In the genomic region with DNA sequence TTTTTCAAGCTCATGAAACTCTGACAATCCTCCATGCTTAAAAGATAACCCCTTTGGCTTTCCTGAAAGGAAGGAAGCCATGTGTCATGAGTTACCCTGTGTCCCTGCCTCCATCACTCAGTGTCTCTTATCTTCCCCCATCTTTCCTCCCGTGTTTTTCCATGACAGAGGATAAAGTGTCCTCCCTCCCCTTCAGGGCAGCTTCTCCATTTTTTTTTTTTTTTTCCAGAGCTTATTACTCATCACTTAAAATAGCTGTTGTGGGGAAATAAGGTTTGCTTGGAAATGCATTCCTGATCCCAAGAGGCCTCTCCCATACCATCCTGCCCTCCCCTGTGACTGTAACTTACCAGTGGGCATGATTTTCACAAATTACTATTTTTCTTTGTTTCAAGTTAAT, we compare ENCODE assay signal across 13 cellular contexts.
A peak's percentile ranks its signal among the peaks of the same experiment; 100 is the strongest.
DNase-seq lines count a peak whose midpoint lies in the region; ATAC-seq and TF ChIP-seq lines count a peak whose summit lies in the region.
"Had no signal": no experiment of that assay in that cellular context is flagged by ENCODE, and none has a peak within 500 bp of the region (broad histone marks: within the 10 kb centered on the region; RNA-seq: fewer than 3 reads in every experiment).

No MANE protein-coding gene starts in this region.

- ATAC-seq in SK-N-SH treated with all-trans-retinoic acid at 6 μM for 48 hours (peak; percentile 87), psoas muscle (peak; percentile 42 to 81 (median 75)), GM18873 (IDR thresholded peaks at IDR 0.05; ENCODE audit: low FRiP score, unreplicated experiment) (no peak), GM21423 (IDR thresholded peaks at IDR 0.05; ENCODE audit: unreplicated experiment) (no peak)

- H3K9me3 ChIP-seq in psoas muscle = no peaks in the 10 kb centered on the region
- H3K9me3 ChIP-seq in A673 (ENCODE audit: low read depth, low read length, poor library complexity, severe bottlenecking) = peaks cover 7% of the 10 kb centered on the region

- H3K4me3 ChIP-seq in fibroblast of villous mesenchyme (ENCODE audit: low read depth, low read length) = no peak overlapping the region
- H3K4me3 ChIP-seq in psoas muscle = no peak overlapping the region
- H3K4me3 ChIP-seq in A673 (ENCODE audit: low read depth, low read length, poor library complexity, severe bottlenecking) = no peak overlapping the region
- H3K4me3 ChIP-seq: neural progenitor cell had no signal

- CTCF ChIA-PET in A673 (lab: Charles Lee) = no interaction called here

- H3K27ac ChIP-seq in psoas muscle = no peak overlapping the region
- H3K27ac ChIP-seq in A673 (ENCODE audit: low read depth, low read length, poor library complexity, severe bottlenecking) = no peak overlapping the region
- H3K27ac ChIP-seq: neural progenitor cell had no signal

- intact Hi-C loops in psoas muscle (cut with DNase I) = no loop called here
- intact Hi-C loops in A673 (cut with micrococcal nuclease; ENCODE audit: unreplicated experiment) = no loop called here

- 13 to 29% (median 18%) methylated on average over 1 of the region's 1 CpG for WGBS in psoas muscle, 3 donors

- no TSS peak for BruUV-seq in A673 (replicated peaks; lab: Mats Ljungman, UMichigan)

- H3K4me1 ChIP-seq in psoas muscle (no peaks in the 10 kb centered on the region), A673 (ENCODE audit: insufficient read depth, low read length, poor library complexity, severe bottlenecking) (no peaks in the 10 kb centered on the region)

- H3K27me3 ChIP-seq in psoas muscle (ENCODE audit: insufficient read depth in 3 of 3, low read length in 2 of 3) = no peaks in the 10 kb centered on the region
- H3K27me3 ChIP-seq in A673 (replicated peaks; ENCODE audit: insufficient read depth, low read depth, low read length, poor library complexity) = no peaks in the 10 kb centered on the region
- H3K27me3 ChIP-seq: neural progenitor cell had no signal

- H3K36me3 ChIP-seq in psoas muscle (ENCODE audit: insufficient read depth in 1 of 2, low read depth in 1 of 2) = no peaks in the 10 kb centered on the region
- no peaks in the 10 kb centered on the region for H3K36me3 ChIP-seq in A673 (ENCODE audit: insufficient read depth, low read length, poor library complexity, severe bottlenecking)
- H3K36me3 ChIP-seq: neural progenitor cell had no signal

- POLR2A ChIA-PET in A673 (lab: Charles Lee; ENCODE audit: low non-redundant PET) = no interaction called here

- DNase-seq in ELR (ENCODE audit: low read depth) (peak; percentile 0), fibroblast of villous mesenchyme (ENCODE audit: low read depth) (peak; percentile 30), psoas muscle (no peak), NCI-H1105 (lab: John Stamatoyannopoulos, UW) (no peak), A673 (ENCODE audit: low spot score) (no peak)
- DNase-seq: activated naive CD4-positive, alpha-beta T cell treated with anti-CD3 and anti-CD28 coated beads, Interleukin-2, amount 10 ng/mL, durations not matched to agents 7 days and 5 days; Karpas-422; stimulated activated CD4-positive, alpha-beta T cell treated with anti-CD3 and anti-CD28 coated beads, Interleukin-2, amount 100 ng/mL, for 24 hours; SW 1271 had no signal

- TF ChIP-seq CTCF in fibroblast of villous mesenchyme (IDR thresholded peaks at IDR 0.05; ENCODE audit: insufficient read depth, low read depth, low read length) (no peak), psoas muscle (IDR thresholded peaks at IDR 0.05) (no peak), A673 (conservative IDR thresholded peaks at IDR 0.05; ENCODE audit: low read depth, low read length) (no peak)

TF ChIP-seq in SK-N-SH treated with all-trans-retinoic acid at 6 μM for 48 hours, 23 proteins besides CTCF, POLR2A, EP300 and RAD21:
- TF ChIP-seq ISL1 (CRISPR knock-in tag; IDR thresholded peaks at IDR 0.05) = peak; percentile 69
- TF ChIP-seq ARNTL (CRISPR knock-in tag; IDR thresholded peaks at IDR 0.05; ENCODE audit: borderline replicate concordance, low read depth) = no peak

Comparison
In these comparisons a context has a peak if more than half of its experiments do, and no peak if none do; other contexts are left out.
1. DNase-seq: peak in ELR (single experiment) and fibroblast of villous mesenchyme (single experiment); none in psoas muscle (0 of 2), NCI-H1105 (single experiment) and A673 (single experiment).
2. ATAC-seq: peak in SK-N-SH treated with all-trans-retinoic acid at 6 μM for 48 hours (single experiment) and psoas muscle (4 of 4); none in GM18873 (single experiment) and GM21423 (single experiment).